ENCODE assay signal across 3 cellular contexts in the genomic region with DNA sequence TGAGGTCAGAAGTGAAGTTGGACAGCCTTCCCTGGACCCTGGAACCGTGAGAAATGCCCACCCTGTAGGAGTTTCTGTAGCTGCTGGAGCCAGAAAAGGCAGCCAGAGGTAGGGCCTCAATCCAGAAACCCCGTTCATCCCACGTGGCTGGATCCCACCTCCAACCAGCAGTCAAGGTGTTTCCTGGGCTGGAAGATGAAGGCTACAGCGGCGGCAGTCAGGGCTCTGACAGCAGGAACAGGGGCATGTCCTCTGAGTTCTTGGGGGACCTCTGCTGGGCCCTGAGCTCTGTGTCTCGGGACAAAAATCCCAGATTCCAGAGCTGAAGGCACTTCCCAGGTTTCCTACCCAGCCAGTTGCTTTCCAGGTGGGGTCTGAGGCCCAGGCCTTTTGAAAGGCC.
TF ChIP-seq lines count a peak whose summit lies in the region.

No MANE protein-coding gene starts in this region.

TF ChIP-seq in SK-N-SH, 30 proteins besides CTCF, POLR2A, EP300 and RAD21 (continued from another document):
- TF ChIP-seq, protein P1, sequence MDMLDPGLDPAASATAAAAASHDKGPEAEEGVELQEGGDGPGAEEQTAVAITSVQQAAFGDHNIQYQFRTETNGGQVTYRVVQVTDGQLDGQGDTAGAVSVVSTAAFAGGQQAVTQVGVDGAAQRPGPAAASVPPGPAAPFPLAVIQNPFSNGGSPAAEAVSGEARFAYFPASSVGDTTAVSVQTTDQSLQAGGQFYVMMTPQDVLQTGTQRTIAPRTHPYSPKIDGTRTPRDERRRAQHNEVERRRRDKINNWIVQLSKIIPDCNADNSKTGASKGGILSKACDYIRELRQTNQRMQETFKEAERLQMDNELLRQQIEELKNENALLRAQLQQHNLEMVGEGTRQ (IDR thresholded peaks at IDR 0.05; ENCODE audit: borderline replicate concordance, low read depth, low read length), result no peak
- no peak for TF ChIP-seq TCF12 (IDR thresholded peaks at IDR 0.05)
- TF ChIP-seq, protein P2, sequence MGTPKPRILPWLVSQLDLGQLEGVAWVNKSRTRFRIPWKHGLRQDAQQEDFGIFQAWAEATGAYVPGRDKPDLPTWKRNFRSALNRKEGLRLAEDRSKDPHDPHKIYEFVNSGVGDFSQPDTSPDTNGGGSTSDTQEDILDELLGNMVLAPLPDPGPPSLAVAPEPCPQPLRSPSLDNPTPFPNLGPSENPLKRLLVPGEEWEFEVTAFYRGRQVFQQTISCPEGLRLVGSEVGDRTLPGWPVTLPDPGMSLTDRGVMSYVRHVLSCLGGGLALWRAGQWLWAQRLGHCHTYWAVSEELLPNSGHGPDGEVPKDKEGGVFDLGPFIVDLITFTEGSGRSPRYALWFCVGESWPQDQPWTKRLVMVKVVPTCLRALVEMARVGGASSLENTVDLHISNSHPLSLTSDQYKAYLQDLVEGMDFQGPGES (IDR thresholded peaks at IDR 0.05; ENCODE audit: low read depth, low read length), result no peak
- no peak for TF ChIP-seq RFX5 (IDR thresholded peaks at IDR 0.05; ENCODE audit: low read length)
- no peak for TF ChIP-seq FOXJ3 (CRISPR knock-in tag; IDR thresholded peaks at IDR 0.05)
- no peak for TF ChIP-seq NFIC (IDR thresholded peaks at IDR 0.05; ENCODE audit: borderline replicate concordance)
- TF ChIP-seq, protein P3, sequence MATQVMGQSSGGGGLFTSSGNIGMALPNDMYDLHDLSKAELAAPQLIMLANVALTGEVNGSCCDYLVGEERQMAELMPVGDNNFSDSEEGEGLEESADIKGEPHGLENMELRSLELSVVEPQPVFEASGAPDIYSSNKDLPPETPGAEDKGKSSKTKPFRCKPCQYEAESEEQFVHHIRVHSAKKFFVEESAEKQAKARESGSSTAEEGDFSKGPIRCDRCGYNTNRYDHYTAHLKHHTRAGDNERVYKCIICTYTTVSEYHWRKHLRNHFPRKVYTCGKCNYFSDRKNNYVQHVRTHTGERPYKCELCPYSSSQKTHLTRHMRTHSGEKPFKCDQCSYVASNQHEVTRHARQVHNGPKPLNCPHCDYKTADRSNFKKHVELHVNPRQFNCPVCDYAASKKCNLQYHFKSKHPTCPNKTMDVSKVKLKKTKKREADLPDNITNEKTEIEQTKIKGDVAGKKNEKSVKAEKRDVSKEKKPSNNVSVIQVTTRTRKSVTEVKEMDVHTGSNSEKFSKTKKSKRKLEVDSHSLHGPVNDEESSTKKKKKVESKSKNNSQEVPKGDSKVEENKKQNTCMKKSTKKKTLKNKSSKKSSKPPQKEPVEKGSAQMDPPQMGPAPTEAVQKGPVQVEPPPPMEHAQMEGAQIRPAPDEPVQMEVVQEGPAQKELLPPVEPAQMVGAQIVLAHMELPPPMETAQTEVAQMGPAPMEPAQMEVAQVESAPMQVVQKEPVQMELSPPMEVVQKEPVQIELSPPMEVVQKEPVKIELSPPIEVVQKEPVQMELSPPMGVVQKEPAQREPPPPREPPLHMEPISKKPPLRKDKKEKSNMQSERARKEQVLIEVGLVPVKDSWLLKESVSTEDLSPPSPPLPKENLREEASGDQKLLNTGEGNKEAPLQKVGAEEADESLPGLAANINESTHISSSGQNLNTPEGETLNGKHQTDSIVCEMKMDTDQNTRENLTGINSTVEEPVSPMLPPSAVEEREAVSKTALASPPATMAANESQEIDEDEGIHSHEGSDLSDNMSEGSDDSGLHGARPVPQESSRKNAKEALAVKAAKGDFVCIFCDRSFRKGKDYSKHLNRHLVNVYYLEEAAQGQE (IDR thresholded peaks at IDR 0.05; ENCODE audit: low read depth, low read length), result no peak
- TF ChIP-seq RXRA (IDR thresholded peaks at IDR 0.05; ENCODE audit: borderline replicate concordance, low read depth), result no peak

TF ChIP-seq in SK-N-SH treated with all-trans-retinoic acid at 6 μM for 48 hours, 23 proteins besides CTCF, POLR2A, EP300 and RAD21:
- TF ChIP-seq, protein P4, sequence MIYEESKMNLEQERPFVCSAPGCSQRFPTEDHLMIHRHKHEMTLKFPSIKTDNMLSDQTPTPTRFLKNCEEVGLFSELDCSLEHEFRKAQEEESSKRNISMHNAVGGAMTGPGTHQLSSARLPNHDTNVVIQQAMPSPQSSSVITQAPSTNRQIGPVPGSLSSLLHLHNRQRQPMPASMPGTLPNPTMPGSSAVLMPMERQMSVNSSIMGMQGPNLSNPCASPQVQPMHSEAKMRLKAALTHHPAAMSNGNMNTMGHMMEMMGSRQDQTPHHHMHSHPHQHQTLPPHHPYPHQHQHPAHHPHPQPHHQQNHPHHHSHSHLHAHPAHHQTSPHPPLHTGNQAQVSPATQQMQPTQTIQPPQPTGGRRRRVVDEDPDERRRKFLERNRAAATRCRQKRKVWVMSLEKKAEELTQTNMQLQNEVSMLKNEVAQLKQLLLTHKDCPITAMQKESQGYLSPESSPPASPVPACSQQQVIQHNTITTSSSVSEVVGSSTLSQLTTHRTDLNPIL (CRISPR knock-in tag; IDR thresholded peaks at IDR 0.05; ENCODE audit: low read depth), result no peak
- TF ChIP-seq, protein P5, sequence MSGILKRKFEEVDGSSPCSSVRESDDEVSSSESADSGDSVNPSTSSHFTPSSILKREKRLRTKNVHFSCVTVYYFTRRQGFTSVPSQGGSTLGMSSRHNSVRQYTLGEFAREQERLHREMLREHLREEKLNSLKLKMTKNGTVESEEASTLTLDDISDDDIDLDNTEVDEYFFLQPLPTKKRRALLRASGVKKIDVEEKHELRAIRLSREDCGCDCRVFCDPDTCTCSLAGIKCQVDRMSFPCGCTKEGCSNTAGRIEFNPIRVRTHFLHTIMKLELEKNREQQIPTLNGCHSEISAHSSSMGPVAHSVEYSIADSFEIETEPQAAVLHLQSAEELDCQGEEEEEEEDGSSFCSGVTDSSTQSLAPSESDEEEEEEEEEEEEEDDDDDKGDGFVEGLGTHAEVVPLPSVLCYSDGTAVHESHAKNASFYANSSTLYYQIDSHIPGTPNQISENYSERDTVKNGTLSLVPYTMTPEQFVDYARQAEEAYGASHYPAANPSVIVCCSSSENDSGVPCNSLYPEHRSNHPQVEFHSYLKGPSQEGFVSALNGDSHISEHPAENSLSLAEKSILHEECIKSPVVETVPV (CRISPR knock-in tag; IDR thresholded peaks at IDR 0.05), result no peak
- TF ChIP-seq, protein P6, sequence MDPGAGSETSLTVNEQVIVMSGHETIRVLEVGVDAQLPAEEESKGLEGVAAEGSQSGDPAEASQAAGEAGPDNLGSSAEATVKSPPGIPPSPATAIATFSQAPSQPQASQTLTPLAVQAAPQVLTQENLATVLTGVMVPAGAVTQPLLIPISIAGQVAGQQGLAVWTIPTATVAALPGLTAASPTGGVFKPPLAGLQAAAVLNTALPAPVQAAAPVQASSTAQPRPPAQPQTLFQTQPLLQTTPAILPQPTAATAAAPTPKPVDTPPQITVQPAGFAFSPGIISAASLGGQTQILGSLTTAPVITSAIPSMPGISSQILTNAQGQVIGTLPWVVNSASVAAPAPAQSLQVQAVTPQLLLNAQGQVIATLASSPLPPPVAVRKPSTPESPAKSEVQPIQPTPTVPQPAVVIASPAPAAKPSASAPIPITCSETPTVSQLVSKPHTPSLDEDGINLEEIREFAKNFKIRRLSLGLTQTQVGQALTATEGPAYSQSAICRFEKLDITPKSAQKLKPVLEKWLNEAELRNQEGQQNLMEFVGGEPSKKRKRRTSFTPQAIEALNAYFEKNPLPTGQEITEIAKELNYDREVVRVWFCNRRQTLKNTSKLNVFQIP (CRISPR knock-in tag; IDR thresholded peaks at IDR 0.05; ENCODE audit: borderline replicate concordance, low read depth), result no peak
- no peak for TF ChIP-seq CSDC2 (CRISPR knock-in tag; IDR thresholded peaks at IDR 0.05)
- no peak for TF ChIP-seq ARNTL (CRISPR knock-in tag; IDR thresholded peaks at IDR 0.05; ENCODE audit: borderline replicate concordance, low read depth)
- TF ChIP-seq ZC3H10 (CRISPR knock-in tag; IDR thresholded peaks at IDR 0.05), result no peak
- no peak for TF ChIP-seq GLIS3 (CRISPR knock-in tag; IDR thresholded peaks at IDR 0.05)
- TF ChIP-seq ZNF70 (CRISPR knock-in tag; IDR thresholded peaks at IDR 0.05), result no peak
- TF ChIP-seq ZFP30 (CRISPR knock-in tag; IDR thresholded peaks at IDR 0.05), result no peak
- no peak for TF ChIP-seq TOX (CRISPR knock-in tag; IDR thresholded peaks at IDR 0.05; ENCODE audit: borderline replicate concordance)
- no peak for TF ChIP-seq BACH2 (CRISPR knock-in tag; IDR thresholded peaks at IDR 0.05; ENCODE audit: borderline replicate concordance)
- TF ChIP-seq ZNF565 (CRISPR knock-in tag; conservative IDR thresholded peaks at IDR 0.05; ENCODE audit: low read depth), result no peak
- TF ChIP-seq ZFP3 (CRISPR knock-in tag; IDR thresholded peaks at IDR 0.05), result no peak
- TF ChIP-seq PPARA (CRISPR knock-in tag; IDR thresholded peaks at IDR 0.05; ENCODE audit: borderline replicate concordance), result no peak
- TF ChIP-seq ESRRG (CRISPR knock-in tag; IDR thresholded peaks at IDR 0.05), result no peak
- TF ChIP-seq SNAI2 (CRISPR knock-in tag; IDR thresholded peaks at IDR 0.05), result no peak
- no peak for TF ChIP-seq TCF4 (CRISPR knock-in tag; IDR thresholded peaks at IDR 0.05; ENCODE audit: borderline replicate concordance)
TF ChIP-seq in SK-N-SH treated with all-trans-retinoic acid at 6 μM for 48 hours: peak in this region for 0.

TF ChIP-seq in HepG2, 621 proteins besides CTCF, POLR2A, EP300 and RAD21 (continued from another document):
- TF ChIP-seq GFI1 (CRISPR knock-in tag; IDR thresholded peaks at IDR 0.05; ENCODE audit: borderline replicate concordance) (no peak), ZNF350 (CRISPR knock-in tag; IDR thresholded peaks at IDR 0.05; ENCODE audit: borderline replicate concordance, low read depth) (no peak), FOSL1 (CRISPR knock-in tag; IDR thresholded peaks at IDR 0.05; ENCODE audit: borderline replicate concordance) (no peak), ZNF644 (CRISPR knock-in tag; IDR thresholded peaks at IDR 0.05; ENCODE audit: low read depth) (no peak), GZF1 (CRISPR knock-in tag; IDR thresholded peaks at IDR 0.05) (no peak), DMAP1 (CRISPR knock-in tag; IDR thresholded peaks at IDR 0.05) (no peak)
- TF ChIP-seq, protein P7, sequence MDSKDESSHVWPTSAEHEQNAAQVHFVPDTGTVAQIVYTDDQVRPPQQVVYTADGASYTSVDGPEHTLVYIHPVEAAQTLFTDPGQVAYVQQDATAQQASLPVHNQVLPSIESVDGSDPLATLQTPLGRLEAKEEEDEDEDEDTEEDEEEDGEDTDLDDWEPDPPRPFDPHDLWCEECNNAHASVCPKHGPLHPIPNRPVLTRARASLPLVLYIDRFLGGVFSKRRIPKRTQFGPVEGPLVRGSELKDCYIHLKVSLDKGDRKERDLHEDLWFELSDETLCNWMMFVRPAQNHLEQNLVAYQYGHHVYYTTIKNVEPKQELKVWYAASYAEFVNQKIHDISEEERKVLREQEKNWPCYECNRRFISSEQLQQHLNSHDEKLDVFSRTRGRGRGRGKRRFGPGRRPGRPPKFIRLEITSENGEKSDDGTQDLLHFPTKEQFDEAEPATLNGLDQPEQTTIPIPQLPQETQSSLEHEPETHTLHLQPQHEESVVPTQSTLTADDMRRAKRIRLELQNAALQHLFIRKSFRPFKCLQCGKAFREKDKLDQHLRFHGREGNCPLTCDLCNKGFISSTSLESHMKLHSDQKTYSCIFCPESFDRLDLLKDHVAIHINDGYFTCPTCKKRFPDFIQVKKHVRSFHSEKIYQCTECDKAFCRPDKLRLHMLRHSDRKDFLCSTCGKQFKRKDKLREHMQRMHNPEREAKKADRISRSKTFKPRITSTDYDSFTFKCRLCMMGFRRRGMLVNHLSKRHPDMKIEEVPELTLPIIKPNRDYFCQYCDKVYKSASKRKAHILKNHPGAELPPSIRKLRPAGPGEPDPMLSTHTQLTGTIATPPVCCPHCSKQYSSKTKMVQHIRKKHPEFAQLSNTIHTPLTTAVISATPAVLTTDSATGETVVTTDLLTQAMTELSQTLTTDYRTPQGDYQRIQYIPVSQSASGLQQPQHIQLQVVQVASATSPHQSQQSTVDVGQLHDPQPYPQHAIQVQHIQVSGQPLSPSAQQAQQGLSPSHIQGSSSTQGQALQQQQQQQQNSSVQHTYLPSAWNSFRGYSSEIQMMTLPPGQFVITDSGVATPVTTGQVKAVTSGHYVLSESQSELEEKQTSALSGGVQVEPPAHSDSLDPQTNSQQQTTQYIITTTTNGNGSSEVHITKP (CRISPR knock-in tag; IDR thresholded peaks at IDR 0.05; ENCODE audit: low read depth), result no peak
TF ChIP-seq in HepG2: peak in this region for 0.
